ENCODE assay signal across 11 cellular contexts in genomic region chr13:23956106-23956505, GRCh38. TPM values are rescaled to one million over a fixed set of nuclear protein-coding genes. Genes with fewer than 3 reads are reported as not detected.
DNase-seq lines count a peak whose midpoint lies in the region; ATAC-seq and TF ChIP-seq lines count a peak whose summit lies in the region.
"Had no signal": no experiment of that assay in that cellular context is flagged by ENCODE, and none has a peak within 500 bp of the region (broad histone marks: within the 10 kb centered on the region; RNA-seq: fewer than 3 reads in every experiment).

No MANE protein-coding gene starts in this region.

- no peaks in the 10 kb centered on the region for H3K9me3 ChIP-seq in uterus

- H3K9me3 Mint-ChIP-seq in activated T-helper 17 cell treated with anti-CD3 and anti-CD28 coated beads, Interleukin-2, amount 50 U/mL, for 72 hours = no peaks in the 10 kb centered on the region

- H3K36me3 ChIP-seq in uterus = no peaks in the 10 kb centered on the region

- ATAC-seq in HG02610 (IDR thresholded peaks at IDR 0.05; ENCODE audit: unreplicated experiment) (peak; percentile 81), GM21515 (IDR thresholded peaks at IDR 0.05; ENCODE audit: unreplicated experiment) (no peak), HG03460 (IDR thresholded peaks at IDR 0.05; ENCODE audit: unreplicated experiment) (no peak)
- ATAC-seq in activated T-helper 17 cell treated with anti-CD3 and anti-CD28 coated beads, Interleukin-2, amount 50 U/mL, for 72 hours (replicated peaks) = peak; percentile 97

- H3K4me3 ChIP-seq in uterus = no peak overlapping the region

- TF ChIP-seq POLR2A in uterus (IDR thresholded peaks at IDR 0.05) = no peak

- H3K27me3 ChIP-seq in uterus = no peaks in the 10 kb centered on the region

- no peaks in the 10 kb centered on the region for H3K36me3 Mint-ChIP-seq in activated T-helper 17 cell treated with anti-CD3 and anti-CD28 coated beads, Interleukin-2, amount 50 U/mL, for 72 hours (ENCODE audit: low read depth)

- H3K27ac ChIP-seq in uterus = no peak overlapping the region

- peaks cover 17% of the 10 kb centered on the region for H3K4me1 Mint-ChIP-seq in activated T-helper 17 cell treated with anti-CD3 and anti-CD28 coated beads, Interleukin-2, amount 50 U/mL, for 72 hours

- peak overlapping the region; percentile 20 for H3K4me3 Mint-ChIP-seq in activated T-helper 17 cell treated with anti-CD3 and anti-CD28 coated beads, Interleukin-2, amount 50 U/mL, for 72 hours

- TF ChIP-seq CTCF in uterus (IDR thresholded peaks at IDR 0.05) = no peak

- intact Hi-C loops in uterus (cut with DNase I; ENCODE audit: low total_unique reads) = no loop called here

- no peaks in the 10 kb centered on the region for H3K4me1 ChIP-seq in uterus

- no peak overlapping the region for H3K27ac Mint-ChIP-seq in activated T-helper 17 cell treated with anti-CD3 and anti-CD28 coated beads, Interleukin-2, amount 50 U/mL, for 72 hours

- DNase-seq in GM03348 (ENCODE audit: low spot score) (peak; percentile 36), kidney tubule cell (ENCODE audit: low spot score) (peak; percentile 90), activated gamma-delta T cell (lab: John Stamatoyannopoulos, UW) (no peak), uterus (no peak)
- DNase-seq: activated naive CD4-positive, alpha-beta T cell treated with anti-CD3 and anti-CD28 coated beads, Interleukin-2, amount 50 U/mL, for 16 hours; posterior cingulate gyrus had no signal

- peaks cover 19% of the 10 kb centered on the region for H3K27me3 Mint-ChIP-seq in activated T-helper 17 cell treated with anti-CD3 and anti-CD28 coated beads, Interleukin-2, amount 50 U/mL, for 72 hours

RNA-seq across cellular contexts. Expression of gene C1QTNF9B, which starts 58.8 kb away (rescaled TPM):
- not detected for total RNA-seq in activated T-helper 17 cell treated with anti-CD3 and anti-CD28 coated beads, Interleukin-2, amount 50 U/mL, for 72 hours
- total RNA-seq in uterus = 1 to 10 TPM in 1 of 4 donors, not detected in 3; 2.6 TPM
- total RNA-seq: ureter had no signal

Comparison
In these comparisons a context has a peak if more than half of its experiments do, and no peak if none do; other contexts are left out.
1. DNase-seq: peak in GM03348 (single experiment) and kidney tubule cell (single experiment); none in activated gamma-delta T cell (single experiment) and uterus (0 of 2).
2. ATAC-seq: peak in HG02610 (single experiment) and activated T-helper 17 cell treated with anti-CD3 and anti-CD28 coated beads, Interleukin-2, amount 50 U/mL, for 72 hours (single experiment); none in GM21515 (single experiment) and HG03460 (single experiment).